In the genomic region with DNA sequence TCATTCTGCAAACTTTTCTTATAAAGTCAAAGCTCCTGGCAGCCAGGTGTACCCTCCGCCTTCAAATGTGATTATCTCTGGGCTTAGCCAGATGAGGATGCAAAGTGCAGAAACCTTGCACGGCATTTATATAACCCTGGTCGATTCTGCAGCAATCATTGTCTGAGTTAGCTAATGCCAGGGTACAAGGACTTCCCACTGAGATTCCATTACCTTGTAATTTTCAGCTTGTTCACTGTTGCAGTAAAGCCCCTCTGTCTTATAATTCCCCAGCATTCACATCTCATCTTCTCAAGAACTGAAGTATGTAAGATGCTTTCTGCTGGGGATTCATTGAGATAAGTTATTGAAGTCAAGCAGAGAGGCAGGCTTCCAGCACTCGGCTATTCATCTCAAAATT, we compare ENCODE assay signal across 36 cellular contexts.
"Had no signal": no experiment of that assay in that cellular context is flagged by ENCODE, and none has a peak within 500 bp of the region (broad histone marks: within the 10 kb centered on the region; RNA-seq: fewer than 3 reads in every experiment).

No MANE protein-coding gene starts in this region.

- H3K9me3 ChIP-seq: MG63 had no signal

- H3K36me3 ChIP-seq: MG63 had no signal

- DNase-seq: Karpas-422, Kasumi-1, MG63, MM.1S, MV-4-11, NCI-H1048, NCI-H1092, NCI-H1092 treated with DMSO at 0.1 percent for 48 hours, NCI-H1105, NCI-H1105 treated with DMSO at 0.1 percent for 48 hours, NCI-H1417, NCI-H1417 treated with DMSO at 0.1 percent for 48 hours, NCI-H1436, NCI-H1436 treated with DMSO at 0.1 percent for 48 hours, NCI-H146, NCI-H1694, NCI-H1694 treated with DMSO at 0.1 percent for 48 hours, NCI-H187, NCI-H187 treated with DMSO at 0.1 percent for 48 hours, NCI-H1930, NCI-H2029, NCI-H2029 treated with DMSO at 0.1 percent for 48 hours, NCI-H2081, NCI-H2081 treated with DMSO at 0.1 percent for 48 hours, NCI-H2107, NCI-H2171, NCI-H2171 treated with DMSO at 0.1 percent for 48 hours, NCI-H2227 treated with DMSO at 0.1 percent for 48 hours, NCI-H226, NCI-H345, NCI-H446, NCI-H446 treated with DMSO at 0.1 percent for 48 hours, NCI-H510A, NCI-H510A treated with DMSO at 0.1 percent for 48 hours, NCI-H524, NCI-H524 treated with DMSO at 0.1 percent for 48 hours had no signal

- H3K4me3 ChIP-seq: MG63 had no signal

- H3K27me3 ChIP-seq: MG63 had no signal
